Comparison of ENCODE assay signal across 8 cellular contexts in genomic region chr7:140924821-140925421, GRCh38. TPM values are rescaled to one million over a fixed set of nuclear protein-coding genes. Genes with fewer than 3 reads are reported as not detected.
DNase-seq lines count a peak whose midpoint lies in the region; ATAC-seq and TF ChIP-seq lines count a peak whose summit lies in the region.

Gene BRAF (minus strand): TSS chr7:140924929. CDS start chr7:140924703, 226 bp downstream.

- peak; percentile 73 for ATAC-seq in stimulated activated naive CD8-positive, alpha-beta T cell treated with anti-CD3 and anti-CD28 coated beads, Interleukin-15, Interleukin-2, amounts not matched to agents 100 U/mL and 50 U/mL, for 24 hours

- H3K36me3 ChIP-seq in H7 (replicated peaks; ENCODE audit: control insufficient read depth, insufficient read depth, low read length), result no peaks in the 10 kb centered on the region

- peak; percentile 85 for TF ChIP-seq POLR2A in Raji (IDR thresholded peaks at IDR 0.05; ENCODE audit: insufficient read depth, low read depth, low read length)

- peak within 1 kb of the TSS; percentile 95 for H3K4me3 ChIP-seq in H7 (ENCODE audit: insufficient read depth, low read depth, low read length)
- peak within 1 kb of the TSS; percentile 82 for H3K4me3 ChIP-seq in fibroblast of the aortic adventitia (ENCODE audit: low read depth, low read length)

- H3K27me3 ChIP-seq in H7 (ENCODE audit: control insufficient read depth, insufficient read depth, low read length), result no peaks in the 10 kb centered on the region

- peaks cover 9% of the 10 kb centered on the region for H3K4me1 Mint-ChIP-seq in nephron

- H3K9me3 Mint-ChIP-seq in nephron, result no peaks in the 10 kb centered on the region

- DNase-seq in EL (peak; percentile 81), H7 (peak; percentile 93), M059J (ENCODE audit: low read depth) (peak; percentile 84), fibroblast of the aortic adventitia (ENCODE audit: low read depth) (peak; percentile 88)
- peak; percentile 98 for DNase-seq in activated effector memory CD4-positive, alpha-beta T cell treated with anti-CD3 and anti-CD28 coated beads, Interleukin-2, amount 50 U/mL, for 16 hours
- peak; percentile 96 for DNase-seq in stimulated activated naive CD8-positive, alpha-beta T cell treated with anti-CD3 and anti-CD28 coated beads, Interleukin-15, Interleukin-2, amounts not matched to agents 100 U/mL and 50 U/mL, for 24 hours

- TF ChIP-seq CTCF in fibroblast of the aortic adventitia (IDR thresholded peaks at IDR 0.05; ENCODE audit: insufficient read depth, low read length), result no peak
- no peak for TF ChIP-seq CTCF in nephron (IDR thresholded peaks at IDR 0.05; ENCODE audit: unreplicated experiment in 3 of 3)

- no peaks in the 10 kb centered on the region for H3K36me3 Mint-ChIP-seq in nephron (ENCODE audit: low read depth)

- peak within 1 kb of the TSS; percentile 96 to 98 (median 98) for H3K27ac Mint-ChIP-seq in nephron

- peak within 1 kb of the TSS; percentile 93 to 97 (median 96) for H3K4me3 Mint-ChIP-seq in nephron

- H3K27me3 Mint-ChIP-seq in nephron (ENCODE audit: low read depth), result peaks cover 4% of the 10 kb centered on the region

RNA-seq across cellular contexts. Expression of gene BRAF, which starts in this region (rescaled TPM):
- 7.7 and 11.6 TPM in 2 replicates for total RNA-seq in H7 (2014; rRNA removed; shearing (Covaris generic))
- total RNA-seq in M059J (2014; rRNA removed; shearing (Covaris generic)), result 8.2 and 10.3 TPM in 2 replicates
- total RNA-seq in fibroblast of the aortic adventitia (ENCODE audit: low replicate concordance), result 29.9 and 38.7 TPM in 2 replicates

Comparison
In these comparisons a context has a peak if more than half of its experiments do, and no peak if none do; other contexts are left out.
1. Peak in every context shown above with its lines: DNase-seq, ATAC-seq and H3K4me3 ChIP-seq.